Comparison of ENCODE assay signal across 7 cellular contexts in genomic region chr20:51400051-51400926, GRCh38.
A peak's percentile ranks its signal among the peaks of the same experiment; 100 is the strongest.
DNase-seq lines count a peak whose midpoint lies in the region; ATAC-seq lines count a peak whose summit lies in the region.

No MANE protein-coding gene starts in this region.

- peak overlapping the region; percentile 55 to 86 for H3K27ac ChIP-seq in mucosa of rectum (ENCODE audit: low read depth in 2 of 2, low read length in 2 of 2)

- POLR2A ChIA-PET in activated CD8-positive, alpha-beta T cell treated with anti-CD3 and anti-CD28 coated beads, Interleukin-2, amount 10 ng/mL, durations not matched to agents 7 days and 5 days (lab: Charles Lee) = interaction anchor here (0.6 to 3.2 kb wide), 13 partner anchors 8 to 141 kb away, joined by 3 to 19 read pairs (median 4); partner anchors contain the start of gene NFATC2

- peaks cover 85% of the 10 kb centered on the region for H3K36me3 Mint-ChIP-seq in activated CD8-positive, alpha-beta T cell treated with anti-CD3 and anti-CD28 coated beads, Interleukin-2, amount 10 ng/mL, durations not matched to agents 7 days and 5 days (ENCODE audit: low read depth)

- peak overlapping the region; percentile 66 for H3K4me3 Mint-ChIP-seq in activated CD8-positive, alpha-beta T cell treated with anti-CD3 and anti-CD28 coated beads, Interleukin-2, amount 10 ng/mL, durations not matched to agents 7 days and 5 days

- peaks cover 0 to 5% of the 10 kb centered on the region in 2 donors for H3K36me3 ChIP-seq in mucosa of rectum (ENCODE audit: control insufficient read depth in 2 of 2, insufficient read depth in 2 of 2, low read length in 2 of 2)

- ATAC-seq in GM19397 (IDR thresholded peaks at IDR 0.05; ENCODE audit: unreplicated experiment) (peak; percentile 46), HG03378 (IDR thresholded peaks at IDR 0.05; ENCODE audit: unreplicated experiment) (peak; percentile 77), left lobe of liver (no peak)
- peak; percentile 75 for ATAC-seq in activated CD8-positive, alpha-beta T cell treated with anti-CD3 and anti-CD28 coated beads, Interleukin-2, amount 10 ng/mL, durations not matched to agents 7 days and 5 days

- H3K27me3 Mint-ChIP-seq in activated CD8-positive, alpha-beta T cell treated with anti-CD3 and anti-CD28 coated beads, Interleukin-2, amount 10 ng/mL, durations not matched to agents 7 days and 5 days (ENCODE audit: low read depth) = no peaks in the 10 kb centered on the region

- no peak overlapping the region for H3K9ac ChIP-seq in mucosa of rectum (ENCODE audit: low read depth in 1 of 2, low read length in 2 of 2)

- in situ Hi-C loops in KBM-7 (cut with MboI; ENCODE audit: low pct_unique_long_range_greater_than_20kb, low sequenced_read_pairs) = no loop called here

- DNase-seq in activated CD8-positive, alpha-beta T cell treated with anti-CD3 and anti-CD28 coated beads, Interleukin-2, amount 10 ng/mL, durations not matched to agents 7 days and 5 days = peak; percentile 85
- DNase-seq in left lobe of liver (ENCODE audit: low spot score) = no peak
- DNase-seq in dedifferentiated amniotic fluid mesenchymal stem cell (ENCODE audit: extremely low spot score) = no peak
- DNase-seq in KBM-7 = no peak

- peaks cover 0 to 22% of the 10 kb centered on the region in 2 donors for H3K4me1 ChIP-seq in mucosa of rectum (ENCODE audit: control insufficient read depth in 2 of 2, insufficient read depth in 2 of 2, low read length in 2 of 2)

- CTCF ChIA-PET in activated CD8-positive, alpha-beta T cell treated with anti-CD3 and anti-CD28 coated beads, Interleukin-2, amount 10 ng/mL, durations not matched to agents 7 days and 5 days (lab: Charles Lee) = interaction anchor here (0.9 to 4.6 kb wide), 5 partner anchors 10 to 195 kb away, joined by 4 to 36 read pairs (median 20); partner anchors contain the start of gene NFATC2

- H3K4me3 ChIP-seq in mucosa of rectum (ENCODE audit: low read length in 2 of 2) = peak overlapping the region in 1 of 2 donors; percentile 22

- peak overlapping the region; percentile 98 for H3K27ac Mint-ChIP-seq in activated CD8-positive, alpha-beta T cell treated with anti-CD3 and anti-CD28 coated beads, Interleukin-2, amount 10 ng/mL, durations not matched to agents 7 days and 5 days

- H3K4me1 Mint-ChIP-seq in activated CD8-positive, alpha-beta T cell treated with anti-CD3 and anti-CD28 coated beads, Interleukin-2, amount 10 ng/mL, durations not matched to agents 7 days and 5 days (ENCODE audit: low read depth) = peaks cover 87% of the 10 kb centered on the region

- no peaks in the 10 kb centered on the region for H3K27me3 ChIP-seq in mucosa of rectum (ENCODE audit: control insufficient read depth in 2 of 2, insufficient read depth in 2 of 2, low read length in 2 of 2)

- no peaks in the 10 kb centered on the region for H3K9me3 ChIP-seq in mucosa of rectum (ENCODE audit: control insufficient read depth in 2 of 2, low read length in 2 of 2)

- no peaks in the 10 kb centered on the region for H3K9me3 Mint-ChIP-seq in activated CD8-positive, alpha-beta T cell treated with anti-CD3 and anti-CD28 coated beads, Interleukin-2, amount 10 ng/mL, durations not matched to agents 7 days and 5 days (ENCODE audit: insufficient read depth)
